14 cellular contexts compared by ENCODE assay signal in the genomic region with DNA sequence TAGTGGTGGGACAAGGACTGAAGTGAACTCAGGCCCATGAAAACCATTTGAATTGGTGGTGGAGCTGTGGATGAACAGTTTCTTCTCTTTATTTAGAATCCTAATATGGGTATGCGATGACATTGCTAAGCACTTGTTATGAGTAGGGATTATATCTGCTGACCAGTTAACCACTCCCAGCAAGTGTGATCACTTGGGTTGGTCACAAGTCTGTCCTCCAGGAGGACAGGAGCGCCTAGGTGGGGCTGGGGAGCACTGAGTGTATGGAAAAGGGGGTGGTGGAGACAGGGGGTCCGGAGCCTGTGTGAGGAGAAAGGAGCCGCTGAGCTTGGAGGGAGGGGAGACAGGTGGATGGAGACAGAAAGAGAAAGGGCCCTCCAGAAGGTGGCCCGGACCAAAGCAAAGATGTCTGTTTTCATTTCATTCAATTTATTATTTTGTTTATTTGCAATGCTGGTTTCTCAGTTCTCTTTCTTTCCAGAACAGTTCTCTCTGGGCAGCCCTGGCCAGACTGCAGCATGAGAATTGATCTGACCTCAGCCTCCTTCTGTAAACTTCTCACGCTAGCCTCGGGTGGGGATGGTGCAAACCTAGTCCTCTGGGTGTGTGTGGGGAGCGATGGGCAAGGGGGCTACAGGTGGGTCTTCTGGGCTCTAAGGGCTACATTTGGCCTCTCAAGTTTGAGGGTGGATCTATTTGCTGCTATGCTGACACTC.
"Had no signal": no experiment of that assay in that cellular context is flagged by ENCODE, and none has a peak within 500 bp of the region (broad histone marks: within the 10 kb centered on the region; RNA-seq: fewer than 3 reads in every experiment).

No MANE protein-coding gene starts in this region.

- H3K27ac Mint-ChIP-seq: activated CD4-positive, alpha-beta memory T cell treated with anti-CD3 and anti-CD28 coated beads for 36 hours; activated CD4-positive, alpha-beta T cell treated with anti-CD3 and anti-CD28 coated beads for 36 hours; activated CD8-positive, alpha-beta memory T cell treated with anti-CD3 and anti-CD28 coated beads, Interleukin-2, amount 10 ng/mL, durations not matched to agents 7 days and 5 days; activated naive CD8-positive, alpha-beta T cell; nephron had no signal

- ATAC-seq: activated CD4-positive, alpha-beta T cell treated with anti-CD3 and anti-CD28 coated beads for 36 hours; activated CD8-positive, alpha-beta memory T cell treated with anti-CD3 and anti-CD28 coated beads, Interleukin-2, amount 10 ng/mL, durations not matched to agents 7 days and 5 days had no signal

- H3K36me3 Mint-ChIP-seq: activated CD4-positive, alpha-beta memory T cell treated with anti-CD3 and anti-CD28 coated beads for 36 hours; activated CD8-positive, alpha-beta memory T cell treated with anti-CD3 and anti-CD28 coated beads, Interleukin-2, amount 10 ng/mL, durations not matched to agents 7 days and 5 days; activated naive CD8-positive, alpha-beta T cell had no signal

- H3K4me1 Mint-ChIP-seq: activated CD4-positive, alpha-beta T cell treated with anti-CD3 and anti-CD28 coated beads for 36 hours had no signal

- H3K9me3 ChIP-seq: esophagus muscularis mucosa, stomach had no signal

- H3K27ac ChIP-seq: VCaP had no signal

- H3K9me3 Mint-ChIP-seq: activated CD4-positive, alpha-beta memory T cell treated with anti-CD3 and anti-CD28 coated beads for 36 hours; nephron had no signal

- H3K27me3 ChIP-seq: esophagus muscularis mucosa, stomach had no signal

- H3K36me3 ChIP-seq: esophagus muscularis mucosa, stomach had no signal

- H3K4me3 ChIP-seq: esophagus muscularis mucosa, skin epidermis, stomach had no signal

- DNase-seq: activated CD4-positive, alpha-beta memory T cell treated with anti-CD3 and anti-CD28 coated beads for 36 hours; activated CD4-positive, alpha-beta T cell treated with anti-CD3 and anti-CD28 coated beads for 36 hours; activated CD8-positive, alpha-beta memory T cell treated with anti-CD3 and anti-CD28 coated beads, Interleukin-2, amount 10 ng/mL, durations not matched to agents 7 days and 5 days; dermis blood vessel endothelial cell; effector memory CD4-positive, alpha-beta T cell; retina; stomach; T-helper 2 cell; trophoblast cell had no signal

- H3K4me3 Mint-ChIP-seq: activated CD4-positive, alpha-beta memory T cell treated with anti-CD3 and anti-CD28 coated beads for 36 hours; activated CD4-positive, alpha-beta T cell treated with anti-CD3 and anti-CD28 coated beads for 36 hours; activated CD8-positive, alpha-beta memory T cell treated with anti-CD3 and anti-CD28 coated beads, Interleukin-2, amount 10 ng/mL, durations not matched to agents 7 days and 5 days; activated naive CD8-positive, alpha-beta T cell; nephron had no signal
